In the genomic region with DNA sequence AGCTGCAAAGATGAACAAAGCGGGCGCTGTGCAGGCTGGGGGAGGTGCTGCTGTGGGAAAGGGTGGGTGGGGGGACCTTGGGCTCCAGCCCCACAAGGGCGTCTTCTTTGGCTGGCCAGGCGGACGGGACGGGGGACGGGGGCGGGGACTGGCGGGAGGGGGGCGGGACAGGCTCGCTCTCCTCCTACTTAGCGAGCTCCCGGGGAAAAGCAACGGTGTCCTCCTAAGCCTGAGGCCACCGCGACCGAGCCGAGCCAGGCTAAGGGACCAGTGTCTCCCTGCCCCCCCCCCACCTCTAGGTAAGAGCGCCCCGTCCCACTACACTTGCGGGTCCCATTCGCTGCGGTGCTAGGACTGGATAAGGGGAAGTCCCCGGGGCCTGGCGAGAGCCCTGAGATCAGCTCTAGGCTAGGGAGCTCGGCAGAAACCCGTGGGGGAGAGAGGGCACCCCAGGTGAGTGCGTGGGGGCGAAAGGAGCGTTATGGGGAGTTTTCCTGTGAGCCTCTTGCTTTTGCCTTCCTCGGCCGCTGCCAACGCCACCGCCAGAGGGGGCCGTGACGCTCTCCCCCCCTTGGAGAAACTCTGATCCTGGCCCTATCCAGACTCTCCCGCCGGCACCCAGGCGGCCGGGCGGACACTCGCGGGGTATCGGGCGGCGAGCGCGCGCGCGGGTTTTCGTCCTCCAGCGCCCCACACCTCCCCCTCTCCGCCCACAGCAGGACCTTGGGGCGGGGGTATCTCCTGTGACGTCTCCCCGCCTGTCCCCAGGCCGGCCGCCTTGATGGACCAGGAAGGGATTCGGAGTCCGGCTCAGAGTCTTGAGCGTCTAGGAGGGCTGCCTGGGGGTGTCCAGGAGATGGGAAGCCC, we compare ENCODE assay signal across 2 cellular contexts.
TF ChIP-seq lines count a peak whose summit lies in the region.

Gene PHLDB1 (plus strand): TSS at position 215 of the 867 bp plus-strand sequence. CDS start 6,222 bp downstream, outside the sequence.

TF ChIP-seq in IMR-90, 13 proteins besides CTCF, POLR2A, EP300 and RAD21:
- no peak for TF ChIP-seq FOS (IDR thresholded peaks at IDR 0.05; ENCODE audit: low read depth, low read length)
- TF ChIP-seq RCOR1 (IDR thresholded peaks at IDR 0.05; ENCODE audit: insufficient replicate concordance, low read length), result no peak
- no peak for TF ChIP-seq RFX5 (IDR thresholded peaks at IDR 0.05; ENCODE audit: low read depth, low read length)
- peak; percentile 48; the same call in 1 of the 2 replicates for TF ChIP-seq MAZ (IDR thresholded peaks at IDR 0.05; ENCODE audit: borderline replicate concordance, low read depth, low read length)
- TF ChIP-seq SMC3 (IDR thresholded peaks at IDR 0.05; ENCODE audit: low read depth, low read length), result peak; percentile 39
- TF ChIP-seq BHLHE40 (IDR thresholded peaks at IDR 0.05; ENCODE audit: low read depth, low read length), result no peak
- TF ChIP-seq CHD1 (IDR thresholded peaks at IDR 0.05; ENCODE audit: low read depth, low read length), result peak; percentile 40
- TF ChIP-seq MXI1 (IDR thresholded peaks at IDR 0.05; ENCODE audit: borderline replicate concordance, low read depth, low read length), result no peak
TF ChIP-seq in IMR-90: peak in this region for 3.

TF ChIP-seq in GM12878, 131 proteins besides CTCF, POLR2A, EP300 and RAD21:
- TF ChIP-seq SP1 (IDR thresholded peaks at IDR 0.05; ENCODE audit: low read depth, low read length) (no peak), CBX5 (IDR thresholded peaks at IDR 0.05; ENCODE audit: low read depth) (no peak), ELK1 (IDR thresholded peaks at IDR 0.05; ENCODE audit: low read depth, low read length) (no peak), SMAD5 (IDR thresholded peaks at IDR 0.05; ENCODE audit: low read depth) (no peak), HCFC1 (IDR thresholded peaks at IDR 0.05; ENCODE audit: low read length) (no peak), IKZF1 (conservative IDR thresholded peaks at IDR 0.05) (peak; percentile 35), BHLHE40 (IDR thresholded peaks at IDR 0.05; ENCODE audit: borderline replicate concordance in 1 of 2, low read depth in 2 of 2, low read length in 1 of 2) (no peak), GATAD2B (conservative IDR thresholded peaks at IDR 0.05; ENCODE audit: low read depth) (peak; percentile 28; the same call in 1 of the 2 replicates), BMI1 (IDR thresholded peaks at IDR 0.05; ENCODE audit: borderline replicate concordance) (no peak)
- TF ChIP-seq, protein P1, sequence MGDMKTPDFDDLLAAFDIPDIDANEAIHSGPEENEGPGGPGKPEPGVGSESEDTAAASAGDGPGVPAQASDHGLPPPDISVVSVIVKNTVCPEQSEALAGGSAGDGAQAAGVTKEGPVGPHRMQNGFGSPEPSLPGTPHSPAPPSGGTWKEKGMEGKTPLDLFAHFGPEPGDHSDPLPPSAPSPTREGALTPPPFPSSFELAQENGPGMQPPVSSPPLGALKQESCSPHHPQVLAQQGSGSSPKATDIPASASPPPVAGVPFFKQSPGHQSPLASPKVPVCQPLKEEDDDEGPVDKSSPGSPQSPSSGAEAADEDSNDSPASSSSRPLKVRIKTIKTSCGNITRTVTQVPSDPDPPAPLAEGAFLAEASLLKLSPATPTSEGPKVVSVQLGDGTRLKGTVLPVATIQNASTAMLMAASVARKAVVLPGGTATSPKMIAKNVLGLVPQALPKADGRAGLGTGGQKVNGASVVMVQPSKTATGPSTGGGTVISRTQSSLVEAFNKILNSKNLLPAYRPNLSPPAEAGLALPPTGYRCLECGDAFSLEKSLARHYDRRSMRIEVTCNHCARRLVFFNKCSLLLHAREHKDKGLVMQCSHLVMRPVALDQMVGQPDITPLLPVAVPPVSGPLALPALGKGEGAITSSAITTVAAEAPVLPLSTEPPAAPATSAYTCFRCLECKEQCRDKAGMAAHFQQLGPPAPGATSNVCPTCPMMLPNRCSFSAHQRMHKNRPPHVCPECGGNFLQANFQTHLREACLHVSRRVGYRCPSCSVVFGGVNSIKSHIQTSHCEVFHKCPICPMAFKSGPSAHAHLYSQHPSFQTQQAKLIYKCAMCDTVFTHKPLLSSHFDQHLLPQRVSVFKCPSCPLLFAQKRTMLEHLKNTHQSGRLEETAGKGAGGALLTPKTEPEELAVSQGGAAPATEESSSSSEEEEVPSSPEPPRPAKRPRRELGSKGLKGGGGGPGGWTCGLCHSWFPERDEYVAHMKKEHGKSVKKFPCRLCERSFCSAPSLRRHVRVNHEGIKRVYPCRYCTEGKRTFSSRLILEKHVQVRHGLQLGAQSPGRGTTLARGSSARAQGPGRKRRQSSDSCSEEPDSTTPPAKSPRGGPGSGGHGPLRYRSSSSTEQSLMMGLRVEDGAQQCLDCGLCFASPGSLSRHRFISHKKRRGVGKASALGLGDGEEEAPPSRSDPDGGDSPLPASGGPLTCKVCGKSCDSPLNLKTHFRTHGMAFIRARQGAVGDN (IDR thresholded peaks at IDR 0.05), result no peak
